In genomic region chr16:70699696-70700095, GRCh38 we compare ENCODE assay signal across 1 cellular context.
TF ChIP-seq lines count a peak whose summit lies in the region.

No MANE protein-coding gene starts in this region.

TF ChIP-seq in WTC11, 78 proteins besides CTCF, POLR2A, EP300 and RAD21 (continued from another document):
- TF ChIP-seq ATF6 (CRISPR knock-in tag; IDR thresholded peaks at IDR 0.05), result no peak
- no peak for TF ChIP-seq MAX (CRISPR knock-in tag; IDR thresholded peaks at IDR 0.05)
- no peak for TF ChIP-seq CDX4 (CRISPR knock-in tag; IDR thresholded peaks at IDR 0.05; ENCODE audit: borderline replicate concordance)
- TF ChIP-seq E2F4 (CRISPR knock-in tag; IDR thresholded peaks at IDR 0.05; ENCODE audit: borderline replicate concordance, low read depth), result no peak
- TF ChIP-seq PREB (CRISPR knock-in tag; IDR thresholded peaks at IDR 0.05; ENCODE audit: borderline replicate concordance), result no peak
- TF ChIP-seq TEAD4 (CRISPR knock-in tag; IDR thresholded peaks at IDR 0.05), result no peak
- TF ChIP-seq MLX (CRISPR knock-in tag; IDR thresholded peaks at IDR 0.05), result no peak
- no peak for TF ChIP-seq USF1 (CRISPR knock-in tag; IDR thresholded peaks at IDR 0.05)
- TF ChIP-seq HMGXB4 (CRISPR knock-in tag; IDR thresholded peaks at IDR 0.05), result no peak
- TF ChIP-seq IRF1 (CRISPR knock-in tag; IDR thresholded peaks at IDR 0.05), result no peak
- TF ChIP-seq ZNF416 (CRISPR knock-in tag; IDR thresholded peaks at IDR 0.05), result no peak
- TF ChIP-seq E2F1 (CRISPR knock-in tag; IDR thresholded peaks at IDR 0.05), result no peak
- no peak for TF ChIP-seq ATF3 (CRISPR knock-in tag; conservative IDR thresholded peaks at IDR 0.05)
- TF ChIP-seq ESRRA (CRISPR knock-in tag; IDR thresholded peaks at IDR 0.05; ENCODE audit: borderline replicate concordance), result no peak
- TF ChIP-seq ETV6 (CRISPR knock-in tag; IDR thresholded peaks at IDR 0.05), result no peak
